In the genomic region with DNA sequence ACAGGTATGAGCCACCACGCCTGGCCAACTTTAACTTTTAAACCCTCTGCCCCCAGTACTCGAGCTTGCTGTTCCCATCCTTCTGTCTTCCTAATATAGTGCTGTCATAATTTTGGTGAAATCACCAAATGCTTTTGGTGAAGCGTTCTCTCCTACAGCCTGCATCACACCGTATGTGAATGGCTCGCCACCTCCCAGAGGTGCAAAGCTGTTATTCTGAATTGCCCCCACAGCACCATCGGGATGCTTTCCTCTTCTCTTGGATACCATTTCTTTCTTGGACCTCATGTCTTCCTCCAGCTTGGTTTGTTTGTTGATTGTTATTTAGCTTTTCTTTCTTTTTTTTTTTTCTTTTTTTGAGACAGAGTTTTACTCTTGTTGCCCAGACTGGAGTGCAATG, we compare ENCODE assay signal across 25 cellular contexts.
"Had no signal": no experiment of that assay in that cellular context is flagged by ENCODE, and none has a peak within 500 bp of the region (broad histone marks: within the 10 kb centered on the region; RNA-seq: fewer than 3 reads in every experiment).

No MANE protein-coding gene starts in this region.

- DNase-seq: activated effector memory CD4-positive, alpha-beta T cell treated with anti-CD3 and anti-CD28 coated beads, Interleukin-2, amount 50 U/mL, for 16 hours; activated effector memory CD4-positive, alpha-beta T cell treated with Interleukin-2 at 50 U/mL for 16 hours; activated gamma-delta T cell; activated gamma-delta T cell treated with Interleukin-2 at 50 U/mL for 16 hours; activated naive CD4-positive, alpha-beta T cell; activated naive CD4-positive, alpha-beta T cell treated with anti-CD3 and anti-CD28 coated beads for 36 hours; activated naive CD4-positive, alpha-beta T cell treated with anti-CD3 and anti-CD28 coated beads, Interleukin-2, amount 10 ng/mL, durations not matched to agents 7 days and 5 days; activated naive CD4-positive, alpha-beta T cell treated with anti-CD3 and anti-CD28 coated beads, Interleukin-2, amount 50 U/mL, for 16 hours; activated naive CD4-positive, alpha-beta T cell treated with Interleukin-2 at 50 U/mL for 16 hours; activated naive CD8-positive, alpha-beta T cell treated with anti-CD3 and anti-CD28 coated beads for 36 hours; activated naive CD8-positive, alpha-beta T cell treated with anti-CD3 and anti-CD28 coated beads, Interleukin-2, amount 10 ng/mL, durations not matched to agents 7 days and 5 days; activated naive CD8-positive, alpha-beta T cell treated with anti-CD3 and anti-CD28 coated beads, Interleukin-2, amount 50 U/mL, for 24 hours; activated T-cell treated with anti-CD3 and anti-CD28 coated beads, Interleukin-2, amount 50 U/mL, for 1 hour; activated T-cell treated with anti-CD3 and anti-CD28 coated beads, Interleukin-2, amount 50 U/mL, for 24 hours; activated T-cell treated with anti-CD3 and anti-CD28 coated beads, Interleukin-2, amount 50 U/mL, for 4 hours; activated T-cell treated with anti-CD3 and anti-CD28 coated beads, Interleukin-2, amount 50 U/mL, for 48 hours; activated T-cell treated with anti-CD3 and anti-CD28 coated beads, Interleukin-2, amount 50 U/mL, for 72 hours; adrenal gland; amniotic stem cell; aorta; body of pancreas; brain microvascular endothelial cell; caudate nucleus; central memory CD4-positive, alpha-beta T cell; cerebellar nuclear complex had no signal
